In genomic region chr11:64879226-64879900, GRCh38 we compare ENCODE assay signal across 8 cellular contexts. TPM values are rescaled to one million over a fixed set of nuclear protein-coding genes. Genes with fewer than 3 reads are reported as not detected.
DNase-seq lines count a peak whose midpoint lies in the region; ATAC-seq and TF ChIP-seq lines count a peak whose summit lies in the region.

No MANE protein-coding gene starts in this region.

- H3K4me3 Mint-ChIP-seq in CD14-positive monocyte = peak overlapping the region; percentile 83 to 93
- H3K4me3 Mint-ChIP-seq in brain = peak overlapping the region; percentile 97 to 99 (median 98)
- H3K4me3 Mint-ChIP-seq in type B pancreatic cell = peak overlapping the region; percentile 99

- H3K4me3 ChIP-seq in Jurkat, Clone E6-1 (ENCODE audit: low read length) = peak overlapping the region; percentile 86

- intact Hi-C loops in CD14-positive monocyte (cut with micrococcal nuclease) = no loop called here

- H3K27me3 Mint-ChIP-seq in CD14-positive monocyte (ENCODE audit: low read depth in 3 of 3) = peaks cover 4 to 24% (median 9%) of the 10 kb centered on the region in 3 donors
- H3K27me3 Mint-ChIP-seq in brain = peaks cover 18% of the 10 kb centered on the region
- no peaks in the 10 kb centered on the region for H3K27me3 Mint-ChIP-seq in type B pancreatic cell

- ATAC-seq in GM21367 (IDR thresholded peaks at IDR 0.05; ENCODE audit: unreplicated experiment) = no peak

- H3K4me1 Mint-ChIP-seq in CD14-positive monocyte = peaks cover 65% of the 10 kb centered on the region
- H3K4me1 Mint-ChIP-seq in brain = peaks cover 59% of the 10 kb centered on the region
- H3K4me1 Mint-ChIP-seq in type B pancreatic cell (ENCODE audit: unreplicated experiment) = peaks cover 35% of the 10 kb centered on the region

- TF ChIP-seq CTCF in CD14-positive monocyte (IDR thresholded peaks at IDR 0.05) (no peak), brain (conservative IDR thresholded peaks at IDR 0.05) (no peak), type B pancreatic cell (conservative IDR thresholded peaks at IDR 0.05) (no peak)

- H3K9me3 Mint-ChIP-seq in CD14-positive monocyte (peaks cover 0 to 5% (median 0%) of the 10 kb centered on the region in 7 donors), brain (no peaks in the 10 kb centered on the region), type B pancreatic cell (no peaks in the 10 kb centered on the region)

- peak; percentile 77 for DNase-seq in CD14-positive monocyte (ENCODE audit: low spot score)
- no peak for DNase-seq in Jurkat, Clone E6-1 (ENCODE audit: low read depth, low spot score)
- DNase-seq in medulla oblongata (ENCODE audit: extremely low spot score) = peak; percentile 79
- DNase-seq in type B pancreatic cell (ENCODE audit: extremely low spot score, unreplicated experiment) = no peak
- no peak for DNase-seq in NCI-H2081 treated with DMSO at 0.1 percent for 48 hours (lab: John Stamatoyannopoulos, UW)
- DNase-seq in NCI-H69 (lab: John Stamatoyannopoulos, UW) = no peak

- H3K27ac Mint-ChIP-seq in CD14-positive monocyte = peak overlapping the region; percentile 99 to 100 (median 100)
- peak overlapping the region; percentile 94 to 100 (median 98) for H3K27ac Mint-ChIP-seq in brain
- peak overlapping the region; percentile 99 for H3K27ac Mint-ChIP-seq in type B pancreatic cell

- H3K36me3 Mint-ChIP-seq in CD14-positive monocyte (peaks cover 20 to 26% of the 10 kb centered on the region in 2 donors), brain (peaks cover 12% of the 10 kb centered on the region), type B pancreatic cell (peaks cover 7% of the 10 kb centered on the region)

RNA-seq across cellular contexts. Expression of gene EHD1, which starts 0.9 kb away (rescaled TPM):
- 10 to 100 TPM; 30.3 to 48.4 TPM for polyA plus RNA-seq in CD14-positive monocyte
- 34.9 TPM for polyA plus RNA-seq in Jurkat, Clone E6-1 (2012; ENCODE audit: insufficient read depth, insufficient read length)
- 43.9 TPM for polyA plus RNA-seq in brain (ENCODE audit: insufficient read depth, low read depth, low replicate concordance)
- 86.6 and 121 TPM in 2 replicates for total RNA-seq in type B pancreatic cell (ENCODE audit: low replicate concordance)

RNA-seq across cellular contexts. Expression of gene CDC42BPG, which starts 34.9 kb away (rescaled TPM):
- polyA plus RNA-seq in CD14-positive monocyte (not detected), brain (ENCODE audit: insufficient read depth, low read depth, low replicate concordance) (9.5 TPM)
- polyA plus RNA-seq in Jurkat, Clone E6-1 (2012; ENCODE audit: insufficient read depth, insufficient read length) = 4.6 TPM
- total RNA-seq in type B pancreatic cell (ENCODE audit: low replicate concordance) = 20.1 and 47.7 TPM in 2 replicates

RNA-seq across cellular contexts. Expression of gene ATG2A, which starts 37.6 kb away (rescaled TPM):
- polyA plus RNA-seq in CD14-positive monocyte = 1 to 10 TPM; 2.6 to 4.0 TPM
- 11.6 TPM for polyA plus RNA-seq in Jurkat, Clone E6-1 (2012; ENCODE audit: insufficient read depth, insufficient read length)
- polyA plus RNA-seq in brain (ENCODE audit: insufficient read depth, low read depth, low replicate concordance) = 20.4 TPM
- 26.8 and 30.8 TPM in 2 replicates for total RNA-seq in type B pancreatic cell (ENCODE audit: low replicate concordance)

RNA-seq across cellular contexts. Expression of gene PPP2R5B, which starts 45.1 kb away (rescaled TPM):
- polyA plus RNA-seq in CD14-positive monocyte (1 to 10 TPM; 9.0 to 9.4 TPM), brain (ENCODE audit: insufficient read depth, low read depth, low replicate concordance) (58.2 TPM)
- polyA plus RNA-seq in Jurkat, Clone E6-1 (2012; ENCODE audit: insufficient read depth, insufficient read length) = 12.8 TPM
- total RNA-seq in type B pancreatic cell (ENCODE audit: low replicate concordance) = 14.8 and 19.4 TPM in 2 replicates

RNA-seq across cellular contexts. Expression of gene GPHA2, which starts 56.3 kb away (rescaled TPM):
- polyA plus RNA-seq in CD14-positive monocyte (not detected), brain (ENCODE audit: insufficient read depth, low read depth, low replicate concordance) (not detected)
- polyA plus RNA-seq in Jurkat, Clone E6-1 (2012; ENCODE audit: insufficient read depth, insufficient read length) = not detected
- 0.85 TPM in 1 of 2 replicates, not detected in the other for total RNA-seq in type B pancreatic cell (ENCODE audit: low replicate concordance)

Comparison
In these comparisons a context has a peak if more than half of its experiments do, and no peak if none do; other contexts are left out.
1. DNase-seq: peak in CD14-positive monocyte (single experiment) and medulla oblongata (single experiment); none in Jurkat, Clone E6-1 (single experiment), type B pancreatic cell (single experiment), NCI-H2081 treated with DMSO at 0.1 percent for 48 hours (single experiment) and NCI-H69 (single experiment).
2. RNA of gene CDC42BPG, which starts 34.9 kb away (polyA plus RNA-seq): 9.5 TPM in brain (single experiment); not detected in CD14-positive monocyte; every median in the first group is over 10 times any median in the second.
3. Peak in every context shown above with its lines, with median percentiles within 50 percentile points of each other: H3K27ac Mint-ChIP-seq and H3K4me3 Mint-ChIP-seq.